Comparison of ENCODE assay signal across 1 cellular context in genomic region chr16:27795992-27796614, GRCh38.
TF ChIP-seq lines count a peak whose summit lies in the region.

No MANE protein-coding gene starts in this region.

TF ChIP-seq in HepG2, 621 proteins besides CTCF, POLR2A, EP300 and RAD21 (continued from another document and continues in another):
- TF ChIP-seq ZNF710 (CRISPR knock-in tag; IDR thresholded peaks at IDR 0.05; ENCODE audit: borderline replicate concordance) = 0 out of 2 replicates have a peak, but pooled peaks have one; percentile 63
- TF ChIP-seq ZNF775 (CRISPR knock-in tag; IDR thresholded peaks at IDR 0.05; ENCODE audit: borderline replicate concordance) = no peak
- TF ChIP-seq ZNF343 (CRISPR knock-in tag; IDR thresholded peaks at IDR 0.05) = 0 out of 2 replicates have a peak, but pooled peaks have one; percentile 29
- TF ChIP-seq, protein P1, sequence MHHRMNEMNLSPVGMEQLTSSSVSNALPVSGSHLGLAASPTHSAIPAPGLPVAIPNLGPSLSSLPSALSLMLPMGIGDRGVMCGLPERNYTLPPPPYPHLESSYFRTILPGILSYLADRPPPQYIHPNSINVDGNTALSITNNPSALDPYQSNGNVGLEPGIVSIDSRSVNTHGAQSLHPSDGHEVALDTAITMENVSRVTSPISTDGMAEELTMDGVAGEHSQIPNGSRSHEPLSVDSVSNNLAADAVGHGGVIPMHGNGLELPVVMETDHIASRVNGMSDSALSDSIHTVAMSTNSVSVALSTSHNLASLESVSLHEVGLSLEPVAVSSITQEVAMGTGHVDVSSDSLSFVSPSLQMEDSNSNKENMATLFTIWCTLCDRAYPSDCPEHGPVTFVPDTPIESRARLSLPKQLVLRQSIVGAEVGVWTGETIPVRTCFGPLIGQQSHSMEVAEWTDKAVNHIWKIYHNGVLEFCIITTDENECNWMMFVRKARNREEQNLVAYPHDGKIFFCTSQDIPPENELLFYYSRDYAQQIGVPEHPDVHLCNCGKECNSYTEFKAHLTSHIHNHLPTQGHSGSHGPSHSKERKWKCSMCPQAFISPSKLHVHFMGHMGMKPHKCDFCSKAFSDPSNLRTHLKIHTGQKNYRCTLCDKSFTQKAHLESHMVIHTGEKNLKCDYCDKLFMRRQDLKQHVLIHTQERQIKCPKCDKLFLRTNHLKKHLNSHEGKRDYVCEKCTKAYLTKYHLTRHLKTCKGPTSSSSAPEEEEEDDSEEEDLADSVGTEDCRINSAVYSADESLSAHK (CRISPR knock-in tag; IDR thresholded peaks at IDR 0.05; ENCODE audit: borderline replicate concordance) = 0 out of 2 replicates have a peak, but pooled peaks have one; percentile 81
- TF ChIP-seq ZHX2 (IDR thresholded peaks at IDR 0.05; ENCODE audit: low read depth) = no peak
- TF ChIP-seq ZHX2 (CRISPR knock-in tag; IDR thresholded peaks at IDR 0.05; ENCODE audit: borderline replicate concordance) = 0 out of 2 replicates have a peak, but pooled peaks have one; percentile 29
- TF ChIP-seq ZNF256 (CRISPR knock-in tag; conservative IDR thresholded peaks at IDR 0.05) = peak; percentile 75
- no peak for TF ChIP-seq DMTF1 (CRISPR knock-in tag; IDR thresholded peaks at IDR 0.05)
- no peak for TF ChIP-seq ZNF263 (CRISPR knock-in tag; IDR thresholded peaks at IDR 0.05)
- TF ChIP-seq FOSL2 (CRISPR knock-in tag; IDR thresholded peaks at IDR 0.05) = peak; percentile 35; the same call in 1 of the 2 replicates
- peak; percentile 45; the same call in 1 of the 2 replicates for TF ChIP-seq CCDC6 (CRISPR knock-in tag; IDR thresholded peaks at IDR 0.05)
- peak; percentile 73 for TF ChIP-seq TEF (CRISPR knock-in tag; IDR thresholded peaks at IDR 0.05)
- TF ChIP-seq PRPF4 (IDR thresholded peaks at IDR 0.05; ENCODE audit: low read depth, low read length, poor library complexity, severe bottlenecking) = no peak
- peak; percentile 98 for TF ChIP-seq EHMT2 (IDR thresholded peaks at IDR 0.05; ENCODE audit: borderline replicate concordance, low read depth, low read length)
- TF ChIP-seq, protein P2, sequence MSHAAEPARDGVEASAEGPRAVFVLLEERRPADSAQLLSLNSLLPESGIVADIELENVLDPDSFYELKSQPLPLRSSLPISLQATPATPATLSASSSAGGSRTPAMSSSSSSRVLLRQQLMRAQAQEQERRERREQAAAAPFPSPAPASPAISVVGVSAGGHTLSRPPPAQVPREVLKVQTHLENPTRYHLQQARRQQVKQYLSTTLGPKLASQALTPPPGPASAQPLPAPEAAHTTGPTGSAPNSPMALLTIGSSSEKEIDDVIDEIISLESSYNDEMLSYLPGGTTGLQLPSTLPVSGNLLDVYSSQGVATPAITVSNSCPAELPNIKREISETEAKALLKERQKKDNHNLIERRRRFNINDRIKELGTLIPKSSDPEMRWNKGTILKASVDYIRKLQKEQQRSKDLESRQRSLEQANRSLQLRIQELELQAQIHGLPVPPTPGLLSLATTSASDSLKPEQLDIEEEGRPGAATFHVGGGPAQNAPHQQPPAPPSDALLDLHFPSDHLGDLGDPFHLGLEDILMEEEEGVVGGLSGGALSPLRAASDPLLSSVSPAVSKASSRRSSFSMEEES (CRISPR knock-in tag; IDR thresholded peaks at IDR 0.05) = peak; percentile 70
- peak; percentile 73 for TF ChIP-seq ETV5 (CRISPR knock-in tag; IDR thresholded peaks at IDR 0.05; ENCODE audit: borderline replicate concordance)
- TF ChIP-seq KLF6 (CRISPR knock-in tag; IDR thresholded peaks at IDR 0.05) = peak; percentile 81; the same call in 1 of the 2 replicates
- TF ChIP-seq ZNF12 (CRISPR knock-in tag; IDR thresholded peaks at IDR 0.05) = peak; percentile 75; the same call in 1 of the 2 replicates
- 0 out of 2 replicates have a peak, but pooled peaks have one; percentile 26 for TF ChIP-seq FOXO1 (CRISPR knock-in tag; IDR thresholded peaks at IDR 0.05)
- TF ChIP-seq PTBP1 (IDR thresholded peaks at IDR 0.05; ENCODE audit: low read depth, low read length, poor library complexity, severe bottlenecking) = no peak
- peak; percentile 85 for TF ChIP-seq ZNF335 (CRISPR knock-in tag; IDR thresholded peaks at IDR 0.05)
- TF ChIP-seq SOX5 (CRISPR knock-in tag; IDR thresholded peaks at IDR 0.05; ENCODE audit: borderline replicate concordance) = 0 out of 2 replicates have a peak, but pooled peaks have one; percentile 16
- 0 out of 2 replicates have a peak, but pooled peaks have one; percentile 44 for TF ChIP-seq IRF9 (CRISPR knock-in tag; IDR thresholded peaks at IDR 0.05; ENCODE audit: borderline replicate concordance)
- no peak for TF ChIP-seq ZNF33A (CRISPR knock-in tag; IDR thresholded peaks at IDR 0.05; ENCODE audit: borderline replicate concordance)
- TF ChIP-seq ZBED4 (CRISPR knock-in tag; IDR thresholded peaks at IDR 0.05; ENCODE audit: borderline replicate concordance) = peak; percentile 76; the same call in 1 of the 2 replicates
- peak; percentile 99 for TF ChIP-seq MIER2 (CRISPR knock-in tag; IDR thresholded peaks at IDR 0.05)
- 0 out of 2 replicates have a peak, but pooled peaks have one; percentile 36 for TF ChIP-seq PRMT3 (CRISPR knock-in tag; IDR thresholded peaks at IDR 0.05; ENCODE audit: borderline replicate concordance, low read depth)
- TF ChIP-seq BRF2 (CRISPR knock-in tag; IDR thresholded peaks at IDR 0.05) = no peak
- TF ChIP-seq MTERF4 (CRISPR knock-in tag; IDR thresholded peaks at IDR 0.05) = peak; percentile 54; the same call in 1 of the 2 replicates
- TF ChIP-seq HOXA5 (CRISPR knock-in tag; IDR thresholded peaks at IDR 0.05) = peak; percentile 88
